ENCODE assay signal across 17 cellular contexts in the genomic region with DNA sequence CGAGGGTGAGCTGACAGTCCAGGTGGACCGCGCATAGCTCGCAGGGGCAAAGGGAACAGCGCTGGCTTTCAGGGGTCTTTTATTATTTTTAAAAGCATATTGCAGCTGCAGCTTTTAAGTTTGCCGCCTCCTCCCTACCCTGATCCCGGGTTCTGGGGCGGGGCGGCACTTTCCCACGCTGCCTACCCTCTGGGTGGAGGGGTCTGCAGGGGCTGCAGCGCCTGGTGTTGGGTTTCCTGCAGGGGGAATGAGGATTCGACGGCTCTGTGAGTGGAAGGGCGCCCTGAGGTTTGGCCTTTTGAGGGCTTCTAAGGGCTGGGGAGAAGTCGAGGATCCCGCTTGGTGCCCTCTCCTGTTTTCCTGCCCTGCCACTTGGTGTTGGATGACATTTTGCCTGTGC.
DNase-seq lines count a peak whose midpoint lies in the region; ATAC-seq, FAIRE-seq and TF ChIP-seq lines count a peak whose summit lies in the region.
"Had no signal": no experiment of that assay in that cellular context is flagged by ENCODE, and none has a peak within 500 bp of the region (broad histone marks: within the 10 kb centered on the region; RNA-seq: fewer than 3 reads in every experiment).

No MANE protein-coding gene starts in this region.

- H2BK5ac ChIP-seq in H1 (ENCODE audit: low read depth, low read length): no peak overlapping the region

- no peak overlapping the region for H3K27ac Mint-ChIP-seq in WTC11
- no peak overlapping the region for H3K27ac Mint-ChIP-seq in neural crest cell (ENCODE audit: unreplicated experiment)
- H3K27ac Mint-ChIP-seq: memory B cell had no signal

- no peak overlapping the region for H3K27ac ChIP-seq in H1 (ENCODE audit: low read depth, low read length)
- H3K27ac ChIP-seq: BLaER1, uterus had no signal

- H3K18ac ChIP-seq in H1 (ENCODE audit: extremely low read depth, low read length): no peak overlapping the region

- no peak overlapping the region for H3K23ac ChIP-seq in H1 (ENCODE audit: insufficient read length)

- H4K91ac ChIP-seq in H1 (replicated peaks; ENCODE audit: insufficient read length, low read length): no peak overlapping the region

- peaks cover 0 to 8% (median under 1%) of the 10 kb centered on the region in 4 experiments; a peak in 5 of 7 replicates for H3K4me1 ChIP-seq in H1 (replicated peaks in 1 of 4; ENCODE audit: control insufficient read depth in 3 of 4, insufficient read depth in 4 of 4, low read length in 3 of 4)
- H3K4me1 ChIP-seq: uterus had no signal

- no peaks in the 10 kb centered on the region for H3K79me2 ChIP-seq in H1 (ENCODE audit: control insufficient read depth in 1 of 2, insufficient read depth in 2 of 2, low read length in 2 of 2)

- no peaks in the 10 kb centered on the region for H3K9me3 ChIP-seq in H1 (ENCODE audit: insufficient read depth in 2 of 2, low read depth in 1 of 2, low read length in 1 of 2)
- H3K9me3 ChIP-seq: MG63, uterus had no signal

- DNase-seq in H7: peak; percentile 66
- no peak for DNase-seq in WTC11 (ENCODE audit: low spot score)
- DNase-seq in H1 (ENCODE audit: low read depth in 1 of 2, low spot score in 2 of 2): peak in 1 of 2 experiments; percentile 44
- no peak for DNase-seq in neural crest cell (ENCODE audit: low read depth, low spot score)
- DNase-seq in middle frontal gyrus (ENCODE audit: extremely low spot score, low spot score): no peak
- DNase-seq in anterior cingulate cortex (lab: John Stamatoyannopoulos, UW): no peak
- DNase-seq: activated CD4-positive, CD25-positive, alpha-beta regulatory T cell treated with anti-CD3 and anti-CD28 coated beads, Interleukin-2, amount 50 U/mL, for 72 hours; DMS153; effector CD8-positive, alpha-beta T cell; NCI-H187; NCI-H526 treated with DMSO at 0.1 percent for 48 hours; stimulated activated naive CD4-positive, alpha-beta T cell treated with Interleukin-2 at 50 U/mL for 16 hours; uterus had no signal

- FAIRE-seq in H1 (lab: Jason Lieb, UNC): no peak

- H2BK15ac ChIP-seq in H1 (ENCODE audit: low read length): no peak overlapping the region

- H2BK20ac ChIP-seq in H1 (ENCODE audit: low read length): no peak overlapping the region

- TF ChIP-seq POLR2A in H1 (IDR thresholded peaks at IDR 0.05; ENCODE audit: control extremely low read depth in 1 of 2, low read depth in 2 of 2, low read length in 2 of 2): no peak

- H3K4me2 ChIP-seq in H1 (ENCODE audit: insufficient read depth in 1 of 2, low read depth in 2 of 2, low read length in 2 of 2): peak overlapping the region; percentile 77 to 90
- H3K4me2 ChIP-seq: BLaER1 had no signal

- peaks cover 4% of the 10 kb centered on the region; the same call in 1 of the 2 replicates for H3K23me2 ChIP-seq in H1 (ENCODE audit: low read depth, low read length)

- H2AK5ac ChIP-seq in H1 (ENCODE audit: low read depth, low read length): no peak overlapping the region

- H2BK120ac ChIP-seq in H1 (replicated peaks; ENCODE audit: low read depth, low read length): no peak overlapping the region

- no peak overlapping the region for H4K5ac ChIP-seq in H1 (ENCODE audit: insufficient read length, low read depth, low read length)

- peak; percentile 12; the same call in 1 of the 2 replicates for ATAC-seq in WTC11
- ATAC-seq in GM19455 (IDR thresholded peaks at IDR 0.05; ENCODE audit: unreplicated experiment): no peak

- H3K9me3 Mint-ChIP-seq in WTC11 (no peaks in the 10 kb centered on the region), neural crest cell (no peaks in the 10 kb centered on the region)
- H3K9me3 Mint-ChIP-seq: memory B cell had no signal

- TF ChIP-seq RAD21 in H1 (IDR thresholded peaks at IDR 0.05 in 1 of 2, conservative IDR thresholded peaks at IDR 0.05 in 1 of 2; ENCODE audit: low read depth in 2 of 2, low read length in 2 of 2): no peak

- H3K4ac ChIP-seq in H1 (replicated peaks; ENCODE audit: insufficient read length, low read depth, low read length): no peak overlapping the region

- H3K36me3 Mint-ChIP-seq in WTC11 (no peaks in the 10 kb centered on the region), neural crest cell (ENCODE audit: low read depth) (no peaks in the 10 kb centered on the region)
- H3K36me3 Mint-ChIP-seq: memory B cell had no signal

- TF ChIP-seq CTCF in WTC11 (IDR thresholded peaks at IDR 0.05) (no peak), H1 (IDR thresholded peaks at IDR 0.05; ENCODE audit: control extremely low read depth in 1 of 3, insufficient read depth in 1 of 3, low read depth in 1 of 3, low read length in 3 of 3) (no peak), neural crest cell (conservative IDR thresholded peaks at IDR 0.05) (no peak)

- H3K56ac ChIP-seq in H1 (replicated peaks; ENCODE audit: insufficient read length, low read depth, low read length): no peak overlapping the region

- 0% methylated on average over 5 of the region's 16 CpGs; no CpG with 5 or more reads in 1 of the 2 experiments for WGBS in H1 (ENCODE audit: extremely low coverage in 1 of 2, insufficient coverage in 1 of 2, insufficient read length in 1 of 2, insufficient replicate concordance in 2 of 2, low coverage in 1 of 2, low lambda C conversion rate in 2 of 2, missing lambda C conversion rate in 1 of 2), 2 experiments

- H3K27me3 ChIP-seq in H7 (ENCODE audit: control insufficient read depth, insufficient read depth, low read length) (peaks cover 43% of the 10 kb centered on the region), H1 (replicated peaks in 1 of 4; ENCODE audit: control insufficient read depth in 3 of 4, extremely low read depth in 1 of 4, insufficient read depth in 3 of 4, low read length in 3 of 4) (peaks cover 2 to 40% (median 22%) of the 10 kb centered on the region in 4 experiments; a peak in 6 of 7 replicates)
- H3K27me3 ChIP-seq: MG63, uterus had no signal

- CTCF ChIA-PET in WTC11 (lab: Charles Lee): interaction anchor here (1.4 kb wide), 1 partner anchor 21 kb away, joined by 4 read pairs; no protein-coding TSS in a partner anchor
- CTCF ChIA-PET in H1 (lab: Charles Lee; ENCODE audit: partially characterized antibody): interaction anchor here (0.9 kb wide), 1 partner anchor 33 kb away, joined by 4 read pairs; no protein-coding TSS in a partner anchor

- no peak overlapping the region for H2BK12ac ChIP-seq in H1 (ENCODE audit: low read depth, low read length)

- H3K9ac ChIP-seq in H1 (replicated peaks in 1 of 4; ENCODE audit: extremely low read depth in 1 of 4, low read depth in 3 of 4, low read length in 3 of 4): no peak overlapping the region
- H3K9ac ChIP-seq: BLaER1 had no signal

- H3K4me3 Mint-ChIP-seq in WTC11 (peak overlapping the region; percentile 52), neural crest cell (peak overlapping the region; percentile 54)
- H3K4me3 Mint-ChIP-seq: memory B cell had no signal

- no peak overlapping the region for H2AFZ ChIP-seq in H1 (ENCODE audit: low read length)

- H3K4me3 ChIP-seq in H7 (ENCODE audit: insufficient read depth, low read depth, low read length): peak overlapping the region; percentile 39; the same call in 1 of the 2 replicates
- H3K4me3 ChIP-seq in H1 (ENCODE audit: extremely low read depth in 1 of 4, insufficient read depth in 2 of 4, low read depth in 3 of 4, low read length in 4 of 4): peak overlapping the region in 3 of 4 experiments; percentile 34 to 59 (median 36); a peak in 4 of 8 replicates
- H3K4me3 ChIP-seq: BLaER1, MG63 had no signal

- POLR2A ChIA-PET in WTC11 (lab: Charles Lee): no interaction called here
- POLR2A ChIA-PET in H1 (lab: Charles Lee; ENCODE audit: partially characterized antibody): interaction anchor here (0.6 kb wide), 1 partner anchor 125 kb away, joined by 3 read pairs; no protein-coding TSS in a partner anchor

- H3K79me1 ChIP-seq in H1 (ENCODE audit: low read depth, low read length): no peaks in the 10 kb centered on the region

- no peak for TF ChIP-seq EP300 in H1 (IDR thresholded peaks at IDR 0.05; ENCODE audit: borderline replicate concordance in 1 of 2, low read depth in 2 of 2, low read length in 2 of 2)

- H3K4me1 Mint-ChIP-seq in WTC11 (peaks cover 10% of the 10 kb centered on the region), neural crest cell (peaks cover 16% of the 10 kb centered on the region)
- H3K4me1 Mint-ChIP-seq: memory B cell had no signal

- peaks cover 2 to 6% of the 10 kb centered on the region in 2 experiments for H4K20me1 ChIP-seq in H1 (replicated peaks in 1 of 2; ENCODE audit: control insufficient read depth in 1 of 2, insufficient read depth in 2 of 2, low read length in 2 of 2)
- H4K20me1 ChIP-seq: BLaER1 had no signal

- H3K27me3 Mint-ChIP-seq in WTC11 (ENCODE audit: low read depth) (peaks cover 52% of the 10 kb centered on the region), neural crest cell (ENCODE audit: low read depth) (peaks cover 75% of the 10 kb centered on the region)

- no peak overlapping the region for H4K8ac ChIP-seq in H1 (ENCODE audit: extremely low read depth, insufficient read depth, low read length)

- no peak overlapping the region for H3K14ac ChIP-seq in H1 (ENCODE audit: insufficient read length)

- H3K36me3 ChIP-seq in H7 (replicated peaks; ENCODE audit: control insufficient read depth, insufficient read depth, low read length): no peaks in the 10 kb centered on the region
- H3K36me3 ChIP-seq in H1 (ENCODE audit: control insufficient read depth in 2 of 4, insufficient read depth in 4 of 4, low read length in 3 of 4): no peaks in the 10 kb centered on the region
- H3K36me3 ChIP-seq: BLaER1, MG63, uterus had no signal

TF ChIP-seq in WTC11, 78 proteins besides CTCF, POLR2A, EP300 and RAD21 (continues in another document):
- no peak for TF ChIP-seq PRRX2 (CRISPR knock-in tag; IDR thresholded peaks at IDR 0.05)
- TF ChIP-seq HMGA2 (CRISPR knock-in tag; IDR thresholded peaks at IDR 0.05): no peak

TF ChIP-seq in H1, 55 proteins besides CTCF, POLR2A, EP300 and RAD21:
- TF ChIP-seq EGR1 (IDR thresholded peaks at IDR 0.05; ENCODE audit: borderline replicate concordance, low read depth, low read length) (no peak), CBX8 (IDR thresholded peaks at IDR 0.05; ENCODE audit: borderline replicate concordance, low read depth, low read length) (no peak), SRF (IDR thresholded peaks at IDR 0.05; ENCODE audit: low read depth, low read length) (no peak)
- TF ChIP-seq, protein P1, sequence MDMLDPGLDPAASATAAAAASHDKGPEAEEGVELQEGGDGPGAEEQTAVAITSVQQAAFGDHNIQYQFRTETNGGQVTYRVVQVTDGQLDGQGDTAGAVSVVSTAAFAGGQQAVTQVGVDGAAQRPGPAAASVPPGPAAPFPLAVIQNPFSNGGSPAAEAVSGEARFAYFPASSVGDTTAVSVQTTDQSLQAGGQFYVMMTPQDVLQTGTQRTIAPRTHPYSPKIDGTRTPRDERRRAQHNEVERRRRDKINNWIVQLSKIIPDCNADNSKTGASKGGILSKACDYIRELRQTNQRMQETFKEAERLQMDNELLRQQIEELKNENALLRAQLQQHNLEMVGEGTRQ (IDR thresholded peaks at IDR 0.05; ENCODE audit: low read length): no peak
